In genomic region chr11:94876645-94877445, GRCh38 we compare ENCODE assay signal across 8 cellular contexts.
DNase-seq lines count a peak whose midpoint lies in the region; ATAC-seq and TF ChIP-seq lines count a peak whose summit lies in the region.

No MANE protein-coding gene starts in this region.

- H3K9me3 ChIP-seq in endodermal cell (ENCODE audit: control insufficient read depth, low read length) (no peaks in the 10 kb centered on the region), mesodermal cell (ENCODE audit: control insufficient read depth, low read length) (no peaks in the 10 kb centered on the region)

- BruUV-seq in Calu3 (replicated peaks; lab: Mats Ljungman, UMichigan) = no TSS peak

- WGBS in endodermal cell (ENCODE audit: insufficient coverage in 1 of 2, insufficient read length in 1 of 2), 2 experiments = 82 to 87% methylated on average over 10 of the region's 12 CpGs
- WGBS in mesodermal cell (ENCODE audit: insufficient coverage in 2 of 2), 2 experiments = 53 to 84% methylated on average over 7 to 8 of the region's 12 CpGs

- H3K4me1 ChIP-seq in endodermal cell (ENCODE audit: control insufficient read depth, insufficient read depth, low read length) (no peaks in the 10 kb centered on the region), mesodermal cell (ENCODE audit: control insufficient read depth, insufficient read depth, low read length, poor library complexity, severe bottlenecking) (peaks cover 28% of the 10 kb centered on the region)

- H3K36me3 ChIP-seq in endodermal cell (ENCODE audit: control insufficient read depth, insufficient read depth, low read length) (peaks cover 100% of the 10 kb centered on the region), mesodermal cell (ENCODE audit: control insufficient read depth, insufficient read depth, low read length) (peaks cover 86% of the 10 kb centered on the region)

- H3K27ac Mint-ChIP-seq in Calu3 (ENCODE audit: unreplicated experiment) (peak overlapping the region; percentile 79), endodermal cell (peak overlapping the region; percentile 40)
- peak overlapping the region; percentile 83 for H3K27ac Mint-ChIP-seq in activated CD4-positive, alpha-beta T cell treated with anti-CD3 and anti-CD28 coated beads, Interleukin-2, amount 10 ng/mL, durations not matched to agents 24 days and 14 days

- no peaks in the 10 kb centered on the region for H3K27me3 Mint-ChIP-seq in Calu3 (ENCODE audit: unreplicated experiment)
- H3K27me3 Mint-ChIP-seq in activated CD4-positive, alpha-beta T cell treated with anti-CD3 and anti-CD28 coated beads, Interleukin-2, amount 10 ng/mL, durations not matched to agents 24 days and 14 days = no peaks in the 10 kb centered on the region
- no peaks in the 10 kb centered on the region for H3K27me3 Mint-ChIP-seq in endodermal cell (ENCODE audit: insufficient read depth)

- H3K9me3 Mint-ChIP-seq in Calu3 (ENCODE audit: low read depth, unreplicated experiment) (no peaks in the 10 kb centered on the region), endodermal cell (no peaks in the 10 kb centered on the region)
- H3K9me3 Mint-ChIP-seq in activated CD4-positive, alpha-beta T cell treated with anti-CD3 and anti-CD28 coated beads, Interleukin-2, amount 10 ng/mL, durations not matched to agents 24 days and 14 days = peaks cover 3% of the 10 kb centered on the region

- CTCF ChIA-PET in Calu3 (lab: Charles Lee) = no interaction called here

- no peak overlapping the region for H3K4me3 Mint-ChIP-seq in Calu3 (ENCODE audit: low read depth, unreplicated experiment)
- peak overlapping the region; percentile 51 for H3K4me3 Mint-ChIP-seq in activated CD4-positive, alpha-beta T cell treated with anti-CD3 and anti-CD28 coated beads, Interleukin-2, amount 10 ng/mL, durations not matched to agents 24 days and 14 days
- no peak overlapping the region for H3K4me3 Mint-ChIP-seq in endodermal cell

- no peaks in the 10 kb centered on the region for H3K27me3 ChIP-seq in endodermal cell (ENCODE audit: control insufficient read depth, insufficient read depth, low read length, poor library complexity, severe bottlenecking)

- H3K4me1 Mint-ChIP-seq in Calu3 (ENCODE audit: low read depth, unreplicated experiment) (peaks cover 21% of the 10 kb centered on the region), endodermal cell (peaks cover 7% of the 10 kb centered on the region)
- peaks cover 21% of the 10 kb centered on the region for H3K4me1 Mint-ChIP-seq in activated CD4-positive, alpha-beta T cell treated with anti-CD3 and anti-CD28 coated beads, Interleukin-2, amount 10 ng/mL, durations not matched to agents 24 days and 14 days

- TF ChIP-seq CTCF in Calu3 (IDR thresholded peaks at IDR 0.05; ENCODE audit: unreplicated experiment) = no peak
- TF ChIP-seq CTCF in endodermal cell (conservative IDR thresholded peaks at IDR 0.05) = no peak

- intact Hi-C loops in Calu3 (cut with micrococcal nuclease; ENCODE audit: unreplicated experiment) = no loop called here
- intact Hi-C loops in activated CD4-positive, alpha-beta T cell treated with anti-CD3 and anti-CD28 coated beads, Interleukin-2, amount 10 ng/mL, durations not matched to agents 24 days and 14 days (cut with micrococcal nuclease) = loop anchor here (1.0 to 10.0 kb wide), 6 partner anchors 7 to 742 kb away; partner anchors contain the start of genes FUT4 and SRSF8

- DNase-seq in Calu3 = peak; percentile 49
- DNase-seq in HT-29 (ENCODE audit: low spot score) = peak; percentile 75
- DNase-seq in activated CD4-positive, alpha-beta T cell treated with anti-CD3 and anti-CD28 coated beads, Interleukin-2, amount 10 ng/mL, durations not matched to agents 24 days and 14 days = peak; percentile 85
- peak; percentile 41 for DNase-seq in endodermal cell
- DNase-seq in stimulated activated CD8-positive, alpha-beta memory T cell treated with anti-CD3 and anti-CD28 coated beads, Interleukin-4, amount 100 ng/mL, for 24 hours (ENCODE audit: low read depth) = peak; percentile 51
- DNase-seq in T-helper 9 cell = no peak

- peak; percentile 80 for ATAC-seq in GM21515 (IDR thresholded peaks at IDR 0.05; ENCODE audit: unreplicated experiment)

- H3K36me3 Mint-ChIP-seq in Calu3 (ENCODE audit: insufficient read depth, unreplicated experiment) = peaks cover 25% of the 10 kb centered on the region
- no peaks in the 10 kb centered on the region for H3K36me3 Mint-ChIP-seq in activated CD4-positive, alpha-beta T cell treated with anti-CD3 and anti-CD28 coated beads, Interleukin-2, amount 10 ng/mL, durations not matched to agents 24 days and 14 days (ENCODE audit: low read depth)
- peaks cover 68% of the 10 kb centered on the region for H3K36me3 Mint-ChIP-seq in endodermal cell (ENCODE audit: low read depth)

- H3K27ac ChIP-seq in endodermal cell (ENCODE audit: low read depth, low read length) (peak overlapping the region; percentile 19), mesodermal cell (ENCODE audit: low read depth, low read length, severe bottlenecking) (peak overlapping the region; percentile 90)

- H3K4me3 ChIP-seq in endodermal cell (ENCODE audit: low read length) = no peak overlapping the region
- no peak overlapping the region for H3K4me3 ChIP-seq in mesodermal cell (ENCODE audit: extremely low read depth, insufficient read depth, low read length, poor library complexity, severe bottlenecking)

- no peak overlapping the region for H3K9ac ChIP-seq in endodermal cell (ENCODE audit: extremely low read depth, low read length, poor library complexity, severe bottlenecking)
